8 cellular contexts compared by ENCODE assay signal in genomic region chr17:48613862-48614694, GRCh38. TPM values are rescaled to one million over a fixed set of nuclear protein-coding genes. Genes with fewer than 3 reads are reported as not detected.
A peak's percentile ranks its signal among the peaks of the same experiment; 100 is the strongest.
DNase-seq lines count a peak whose midpoint lies in the region; ATAC-seq, FAIRE-seq and TF ChIP-seq lines count a peak whose summit lies in the region.

No MANE protein-coding gene starts in this region.

- H3K27ac ChIP-seq in Panc1 (ENCODE audit: low read length) (peak overlapping the region; percentile 99), trophoblast cell (ENCODE audit: low read depth, low read length) (no peak overlapping the region)

- peaks cover 18% of the 10 kb centered on the region for H3K79me1 ChIP-seq in trophoblast cell (ENCODE audit: low read length)

- no CpG with 5 or more reads among the region's 55 CpGs for WGBS in trophoblast cell (ENCODE audit: extremely low coverage, insufficient coverage, insufficient read length)

- in situ Hi-C loops in Panc1 (cut with HindIII; ENCODE audit: low pct_unique_long_range_greater_than_20kb, low sequenced_read_pairs), result no loop called here

- ATAC-seq in Panc1, result no peak
- no peak for ATAC-seq in central memory CD8-positive, alpha-beta T cell (replicated peaks; ENCODE audit: extremely low read depth, poor library complexity, severe bottlenecking)
- no peak for ATAC-seq in GM21381 (IDR thresholded peaks at IDR 0.05; ENCODE audit: unreplicated experiment)

- H3K4me1 Mint-ChIP-seq in central memory CD8-positive, alpha-beta T cell, result peaks cover 65% of the 10 kb centered on the region
- H3K4me1 Mint-ChIP-seq in osteocyte (ENCODE audit: unreplicated experiment), result peaks cover 32% of the 10 kb centered on the region

- BruUV-seq in Panc1 (replicated peaks; lab: Mats Ljungman, UMichigan), result no TSS peak

- H3K36me3 Mint-ChIP-seq in central memory CD8-positive, alpha-beta T cell (ENCODE audit: insufficient read depth), result peaks cover 37% of the 10 kb centered on the region
- H3K36me3 Mint-ChIP-seq in osteocyte (ENCODE audit: unreplicated experiment), result no peaks in the 10 kb centered on the region

- peak overlapping the region; percentile 56 for H3K18ac ChIP-seq in trophoblast cell (ENCODE audit: low read length)

- no peak overlapping the region for H3K27ac Mint-ChIP-seq in central memory CD8-positive, alpha-beta T cell (ENCODE audit: low read depth)
- no peak overlapping the region for H3K27ac Mint-ChIP-seq in osteocyte (ENCODE audit: unreplicated experiment)

- no peak overlapping the region for H2BK5ac ChIP-seq in trophoblast cell (ENCODE audit: low read depth, low read length, poor library complexity)

- H3K14ac ChIP-seq in trophoblast cell (ENCODE audit: low read length), result no peak overlapping the region

- H2BK12ac ChIP-seq in trophoblast cell (ENCODE audit: low read length), result no peak overlapping the region

- H3K27me3 Mint-ChIP-seq in central memory CD8-positive, alpha-beta T cell, result peaks cover 86% of the 10 kb centered on the region
- peaks cover 84% of the 10 kb centered on the region for H3K27me3 Mint-ChIP-seq in osteocyte (ENCODE audit: unreplicated experiment)

- CTCF ChIA-PET in Panc1 (lab: Charles Lee), result interaction anchor here (0.6 to 0.9 kb wide), 4 partner anchors 23 to 476 kb away, joined by 5 to 8 read pairs (median 6); no protein-coding TSS in a partner anchor

- H3K9me3 Mint-ChIP-seq in central memory CD8-positive, alpha-beta T cell, result no peaks in the 10 kb centered on the region
- no peaks in the 10 kb centered on the region for H3K9me3 Mint-ChIP-seq in osteocyte (ENCODE audit: unreplicated experiment)

- H3K27me3 ChIP-seq in Panc1 (ENCODE audit: control insufficient read depth, insufficient read depth, low read length) (no peaks in the 10 kb centered on the region), trophoblast cell (ENCODE audit: insufficient read depth, low read length) (peaks cover 49% of the 10 kb centered on the region)

- no peak for TF ChIP-seq POLR2A in H54 (IDR thresholded peaks at IDR 0.05; ENCODE audit: low read depth, low read length)

- intact Hi-C loops in Panc1 (cut with micrococcal nuclease; ENCODE audit: unreplicated experiment), result loop anchor here (10.0 kb wide), 1 partner anchor 589 kb away; no protein-coding TSS in a partner anchor

- no peaks in the 10 kb centered on the region for H3K9me3 ChIP-seq in Panc1 (ENCODE audit: control insufficient read depth, insufficient read depth, low read depth, low read length)
- H3K9me3 ChIP-seq in trophoblast cell (ENCODE audit: insufficient read depth, low read depth, low read length), result peaks cover 2% of the 10 kb centered on the region

- H2AK5ac ChIP-seq in trophoblast cell (ENCODE audit: low read length), result no peak overlapping the region

- no peak overlapping the region for H3K23ac ChIP-seq in trophoblast cell (ENCODE audit: low read length)

- TF ChIP-seq CTCF in Panc1 (IDR thresholded peaks at IDR 0.05), result no peak
- no peak for TF ChIP-seq CTCF in osteocyte (IDR thresholded peaks at IDR 0.05)

- H3K79me2 ChIP-seq in trophoblast cell (ENCODE audit: control insufficient read depth, insufficient read depth, low read length, poor library complexity), result peaks cover 5% of the 10 kb centered on the region

- H2AFZ ChIP-seq in trophoblast cell (ENCODE audit: insufficient read depth, low read length, poor library complexity), result peak overlapping the region; percentile 82

- H3K4me3 Mint-ChIP-seq in central memory CD8-positive, alpha-beta T cell, result peak overlapping the region; percentile 93
- H3K4me3 Mint-ChIP-seq in osteocyte (ENCODE audit: unreplicated experiment), result no peak overlapping the region

- no peak for FAIRE-seq in H54 (lab: Jason Lieb, UNC)

- no peak overlapping the region for H4K91ac ChIP-seq in trophoblast cell (ENCODE audit: low read depth, low read length)

- H3K36me3 ChIP-seq in Panc1 (ENCODE audit: control insufficient read depth, insufficient read depth, low read length) (no peaks in the 10 kb centered on the region; the same call in 1 of the 2 replicates), trophoblast cell (ENCODE audit: control insufficient read depth in 1 of 2, insufficient read depth in 2 of 2, low read length in 2 of 2) (no peaks in the 10 kb centered on the region)

- no peak overlapping the region for H2BK120ac ChIP-seq in trophoblast cell (ENCODE audit: insufficient read depth, low read length, poor library complexity)

- H3K4me1 ChIP-seq in Panc1 (ENCODE audit: control insufficient read depth, insufficient read depth, low read length) (peaks cover 43% of the 10 kb centered on the region), trophoblast cell (ENCODE audit: control insufficient read depth in 1 of 2, insufficient read depth in 2 of 2, low read length in 2 of 2) (peaks cover 14 to 16% of the 10 kb centered on the region in 2 experiments)

- DNase-seq in Daoy (ENCODE audit: low read depth) (peak; percentile 52), Panc1 (ENCODE audit: low read depth, low spot score) (no peak), trophoblast cell (peak in 1 of 2 donors; percentile 29), H54 (ENCODE audit: insufficient read length, low spot score) (no peak), osteocyte (ENCODE audit: extremely low spot score, unreplicated experiment) (no peak), occipital lobe (lab: John Stamatoyannopoulos, UW) (no peak)
- DNase-seq in central memory CD8-positive, alpha-beta T cell (ENCODE audit: low spot score in 2 of 2), result no peak

- no peak overlapping the region for H3K9ac ChIP-seq in trophoblast cell (ENCODE audit: low read length)

- peak overlapping the region; percentile 63 for H3K4me2 ChIP-seq in trophoblast cell (ENCODE audit: low read length)

- H4K8ac ChIP-seq in trophoblast cell (ENCODE audit: low read depth, low read length), result no peak overlapping the region

- H3K4ac ChIP-seq in trophoblast cell (ENCODE audit: low read depth, low read length), result no peak overlapping the region

- H3K4me3 ChIP-seq in Panc1 (ENCODE audit: low read depth in 2 of 2, low read length in 2 of 2), result peak overlapping the region; percentile 68 to 71
- peak overlapping the region; percentile 53 for H3K4me3 ChIP-seq in trophoblast cell (ENCODE audit: low read depth, low read length)

- H4K12ac ChIP-seq in trophoblast cell (ENCODE audit: low read depth, low read length), result no peak overlapping the region

- POLR2A ChIA-PET in Panc1 (lab: Charles Lee), result interaction anchor here (0.6 to 2.4 kb wide), 6 partner anchors 8 to 34 kb away, joined by 3 to 13 read pairs (median 6); partner anchors contain the start of gene HOXB6

RNA-seq across cellular contexts. Expression of gene HOXB8, which starts 1.0 kb away (rescaled TPM):
- 6.9 and 12.4 TPM in 2 replicates for total RNA-seq in Daoy (2014; rRNA removed; shearing (Covaris generic))
- total RNA-seq in Panc1 (2021; ENCODE audit: unreplicated experiment) (45.9 TPM), osteocyte (not detected in 2 replicates), occipital lobe (not detected)
- polyA plus RNA-seq in Panc1 (2012; ENCODE audit: insufficient read length), result 47.8 TPM
- 2.4 and 2.5 TPM in 2 replicates for polyA plus RNA-seq in trophoblast cell (2013)

RNA-seq across cellular contexts. Expression of gene HOXB7, which starts 3.3 kb away (rescaled TPM):
- total RNA-seq in Daoy (2014; rRNA removed; shearing (Covaris generic)), result 10.6 and 13.2 TPM in 2 replicates
- total RNA-seq in Panc1 (2021; ENCODE audit: unreplicated experiment), result 44.0 TPM
- polyA plus RNA-seq in Panc1 (2012; ENCODE audit: insufficient read length), result 36.5 TPM
- polyA plus RNA-seq in trophoblast cell (2013), result 9.6 and 9.8 TPM in 2 replicates
- total RNA-seq in osteocyte, result not detected in 2 replicates
- total RNA-seq in occipital lobe, result not detected

RNA-seq across cellular contexts. Expression of gene HOXB6, which starts 9.3 kb away (rescaled TPM):
- 2.4 and 6.7 TPM in 2 replicates for total RNA-seq in Daoy (2014; rRNA removed; shearing (Covaris generic))
- total RNA-seq in Panc1 (2021; ENCODE audit: unreplicated experiment) (196 TPM), osteocyte (not detected in 2 replicates), occipital lobe (not detected)
- 167 TPM for polyA plus RNA-seq in Panc1 (2012; ENCODE audit: insufficient read length)
- 10.6 and 10.9 TPM in 2 replicates for polyA plus RNA-seq in trophoblast cell (2013)

RNA-seq across cellular contexts. Expression of gene HOXB9, which starts 12.1 kb away (rescaled TPM):
- 4.7 and 10.6 TPM in 2 replicates for total RNA-seq in Daoy (2014; rRNA removed; shearing (Covaris generic))
- 65.9 TPM for total RNA-seq in Panc1 (2021; ENCODE audit: unreplicated experiment)
- polyA plus RNA-seq in Panc1 (2012; ENCODE audit: insufficient read length), result 83.0 TPM
- 0.99 and 1.1 TPM in 2 replicates for polyA plus RNA-seq in trophoblast cell (2013)
- total RNA-seq in osteocyte, result not detected in 2 replicates
- total RNA-seq in occipital lobe, result not detected

RNA-seq across cellular contexts. Expression of gene HOXB5, which starts 20.5 kb away (rescaled TPM):
- 0.06 TPM in 1 of 2 replicates, not detected in the other for total RNA-seq in Daoy (2014; rRNA removed; shearing (Covaris generic))
- total RNA-seq in Panc1 (2021; ENCODE audit: unreplicated experiment) (67.2 TPM), osteocyte (not detected in 2 replicates), occipital lobe (not detected)
- polyA plus RNA-seq in Panc1 (2012; ENCODE audit: insufficient read length), result 64.4 TPM
- 3.2 and 3.5 TPM in 2 replicates for polyA plus RNA-seq in trophoblast cell (2013)

Comparison
In these comparisons a context has a peak if more than half of its experiments do, and no peak if none do; other contexts are left out.
1. RNA of gene HOXB7, which starts 3.3 kb away (total RNA-seq): 44.0 TPM in Panc1 (single experiment) and 10.6 to 13.2 TPM in Daoy; not detected in osteocyte and not detected in occipital lobe (single experiment); every median in the first group is over 10 times any median in the second.
2. RNA of gene HOXB6, which starts 9.3 kb away (total RNA-seq): 196 TPM in Panc1 (single experiment); 2.4 to 6.7 TPM in Daoy, not detected in osteocyte and not detected in occipital lobe (single experiment); every median in the first group is over 10 times any median in the second.